ENCODE assay signal across 16 cellular contexts in the genomic region with DNA sequence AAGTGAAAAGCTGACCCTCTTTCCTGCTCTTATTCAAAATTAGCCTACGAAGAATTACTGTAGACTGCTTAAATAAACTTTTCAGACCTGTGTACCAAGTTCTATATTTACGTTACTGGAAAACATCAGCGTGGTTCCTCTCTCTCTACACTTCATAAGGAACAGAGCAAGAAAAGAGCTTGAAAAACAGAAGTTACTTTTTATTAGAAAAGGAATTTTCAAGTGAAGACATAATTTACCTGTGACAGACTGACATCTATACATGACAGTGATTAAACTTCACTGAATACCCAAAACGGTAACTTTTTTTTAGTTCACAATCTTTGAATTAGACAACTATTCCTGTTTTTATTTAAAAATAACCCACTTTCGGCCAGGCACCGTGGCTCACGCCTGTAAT. TPM values are rescaled to one million over a fixed set of nuclear protein-coding genes. Genes with fewer than 3 reads are reported as not detected.
DNase-seq lines count a peak whose midpoint lies in the region; ATAC-seq, FAIRE-seq and TF ChIP-seq lines count a peak whose summit lies in the region.
"Had no signal": no experiment of that assay in that cellular context is flagged by ENCODE, and none has a peak within 500 bp of the region (broad histone marks: within the 10 kb centered on the region; RNA-seq: fewer than 3 reads in every experiment).

No MANE protein-coding gene starts in this region.

- no peak for TF ChIP-seq POLR2A in A549 (IDR thresholded peaks at IDR 0.05; ENCODE audit: low read length)

- no peaks in the 10 kb centered on the region for H3K27me3 ChIP-seq in PC-9 (ENCODE audit: insufficient read depth, low read depth)
- no peaks in the 10 kb centered on the region for H3K27me3 ChIP-seq in fibroblast of lung (ENCODE audit: control insufficient read depth, insufficient read depth, low read length)
- H3K27me3 ChIP-seq in parathyroid adenoma (ENCODE audit: control insufficient read depth, insufficient read depth, low read length), result no peaks in the 10 kb centered on the region

- H3K9ac ChIP-seq in fibroblast of lung (ENCODE audit: insufficient read depth, low read length) (peak overlapping the region; percentile 32), parathyroid adenoma (no peak overlapping the region)

- TF ChIP-seq RAD21 in A549 (conservative IDR thresholded peaks at IDR 0.05 in 1 of 2, IDR thresholded peaks at IDR 0.05 in 1 of 2), result no peak

- 28% methylated on average over 7 of the region's 7 CpGs for WGBS in A549 (ENCODE audit: missing lambda C conversion rate)

- DNase-seq in A549 (ENCODE audit: low read depth in 1 of 2, low spot score in 1 of 2) (no peak), PC-9 (no peak), fibroblast of lung (ENCODE audit: low read depth in 2 of 2) (no peak), NCI-H69 (lab: John Stamatoyannopoulos, UW) (no peak), NCI-H1694 treated with DMSO at 0.1 percent for 48 hours (lab: John Stamatoyannopoulos, UW) (no peak), OCI-M1 (lab: John Stamatoyannopoulos, UW) (no peak)
- no peak for DNase-seq in naive thymus-derived CD8-positive, alpha-beta T cell
- DNase-seq: caudate nucleus; foreskin fibroblast; GF-D8; MV-4-11; stimulated activated naive CD8-positive, alpha-beta T cell treated with anti-CD3 and anti-CD28 coated beads, Interleukin-15, amount 100 ng/mL, for 72 hours; T-helper 9 cell had no signal

- H3K79me2 ChIP-seq in PC-9 (ENCODE audit: low read depth) (peaks cover 75% of the 10 kb centered on the region), fibroblast of lung (ENCODE audit: control insufficient read depth, insufficient read depth, low read length) (peaks cover 75% of the 10 kb centered on the region), parathyroid adenoma (peaks cover 4% of the 10 kb centered on the region)

- H3K27ac ChIP-seq in A549 (peak overlapping the region; percentile 72 to 100; a peak in 5 of 6 replicates), PC-9 (no peak overlapping the region), fibroblast of lung (ENCODE audit: insufficient read depth, low read length) (peak overlapping the region; percentile 82), parathyroid adenoma (no peak overlapping the region)

- FAIRE-seq in A549 (lab: Jason Lieb, UNC), result no peak

- peaks cover 17% of the 10 kb centered on the region for H3F3A ChIP-seq in PC-9 (ENCODE audit: insufficient read depth, low read depth)

- no peak for TF ChIP-seq CTCF in A549 (IDR thresholded peaks at IDR 0.05)
- TF ChIP-seq CTCF in PC-9 (conservative IDR thresholded peaks at IDR 0.05), result no peak
- TF ChIP-seq CTCF in fibroblast of lung (conservative IDR thresholded peaks at IDR 0.05 in 1 of 2, IDR thresholded peaks at IDR 0.05 in 1 of 2; ENCODE audit: low read depth in 1 of 2, low read length in 2 of 2), result no peak
- TF ChIP-seq CTCF in parathyroid adenoma (IDR thresholded peaks at IDR 0.05), result no peak

- peaks cover 20 to 51% (median 34%) of the 10 kb centered on the region in 5 donors for H3K27me3 Mint-ChIP-seq in naive thymus-derived CD8-positive, alpha-beta T cell

- H4K20me1 ChIP-seq in PC-9 (ENCODE audit: insufficient read depth) (peaks cover 9% of the 10 kb centered on the region; the same call in 1 of the 2 replicates), fibroblast of lung (ENCODE audit: control insufficient read depth, extremely low read depth, insufficient read depth, low read length) (no peaks in the 10 kb centered on the region)

- H3K4me1 ChIP-seq in A549, result peaks cover 36% of the 10 kb centered on the region
- peaks cover 38% of the 10 kb centered on the region for H3K4me1 ChIP-seq in PC-9 (replicated peaks; ENCODE audit: insufficient read depth)
- peaks cover 4% of the 10 kb centered on the region for H3K4me1 ChIP-seq in fibroblast of lung (ENCODE audit: control insufficient read depth, extremely low read depth, insufficient read depth, low read length)
- H3K4me1 ChIP-seq in parathyroid adenoma, result peaks cover 3% of the 10 kb centered on the region

- H3K36me3 ChIP-seq in PC-9 (ENCODE audit: low read depth) (0 out of 2 replicates have a peak, but pooled peaks cover 3% of the 10 kb centered on the region), fibroblast of lung (ENCODE audit: control insufficient read depth, insufficient read depth, low read length) (no peaks in the 10 kb centered on the region), parathyroid adenoma (ENCODE audit: control insufficient read depth, insufficient read depth, low read length) (no peaks in the 10 kb centered on the region)

- no peak for ATAC-seq in A549
- no peak for ATAC-seq in naive thymus-derived CD8-positive, alpha-beta T cell
- ATAC-seq: stimulated activated naive CD8-positive, alpha-beta T cell treated with anti-CD3 and anti-CD28 coated beads, Interleukin-15, amount 100 ng/mL, for 72 hours had no signal

- H3K4me3 ChIP-seq in A549, result peak overlapping the region; percentile 93
- peak overlapping the region; percentile 92; the same call in 1 of the 2 replicates for H3K4me3 ChIP-seq in PC-9
- peak overlapping the region; percentile 64 to 99 (median 89) for H3K4me3 ChIP-seq in fibroblast of lung (replicated peaks in 1 of 4; ENCODE audit: control extremely low read depth in 1 of 4, insufficient read depth in 1 of 4, low read depth in 3 of 4, low read length in 4 of 4)
- no peak overlapping the region for H3K4me3 ChIP-seq in parathyroid adenoma (ENCODE audit: low read depth, low read length)

- H3K4me3 Mint-ChIP-seq in naive thymus-derived CD8-positive, alpha-beta T cell, result no peak overlapping the region
- H3K4me3 Mint-ChIP-seq: memory B cell; stimulated activated naive CD8-positive, alpha-beta T cell treated with anti-CD3 and anti-CD28 coated beads, Interleukin-15, amount 100 ng/mL, for 72 hours had no signal

- POLR2A ChIA-PET in A549 (lab: Yijun Ruan, JAX) (no interaction called here), PC-9 (lab: Charles Lee; ENCODE audit: unreplicated experiment) (interaction anchor here (1.1 kb wide), 1 partner anchor 44 kb away, joined by 4 read pairs; no protein-coding TSS in a partner anchor)
- POLR2A ChIA-PET in naive thymus-derived CD8-positive, alpha-beta T cell (lab: Charles Lee), result interaction anchor here (0.6 kb wide), 2 partner anchors 41 to 413 kb away, joined by 3 read pairs; no protein-coding TSS in a partner anchor

- CTCF ChIA-PET in A549 (lab: Yijun Ruan, JAX) (interaction anchor here (0.7 to 2.5 kb wide), 2 partner anchors 122 to 127 kb away, joined by 3 to 14 read pairs; a partner anchor contains a TSS), PC-9 (lab: Charles Lee) (interaction anchor here (0.6 kb wide), 1 partner anchor 46 kb away, joined by 3 read pairs; no protein-coding TSS in a partner anchor)

- H3K9me3 Mint-ChIP-seq in naive thymus-derived CD8-positive, alpha-beta T cell, result peaks cover 0 to 2% (median 0%) of the 10 kb centered on the region in 9 donors
- H3K9me3 Mint-ChIP-seq: memory B cell; stimulated activated naive CD8-positive, alpha-beta T cell treated with anti-CD3 and anti-CD28 coated beads, Interleukin-15, amount 100 ng/mL, for 72 hours had no signal

- no peak for TF ChIP-seq EP300 in A549 (IDR thresholded peaks at IDR 0.05)

- H3K9me3 ChIP-seq in A549, result peaks cover 3% of the 10 kb centered on the region; the same call in 1 of the 3 replicates
- no peaks in the 10 kb centered on the region for H3K9me3 ChIP-seq in PC-9 (ENCODE audit: insufficient read depth, low read depth)
- no peaks in the 10 kb centered on the region for H3K9me3 ChIP-seq in fibroblast of lung (ENCODE audit: control insufficient read depth, insufficient read depth, low read depth, low read length)
- no peaks in the 10 kb centered on the region for H3K9me3 ChIP-seq in parathyroid adenoma (ENCODE audit: control insufficient read depth, low read length)

- H3K27ac Mint-ChIP-seq in naive thymus-derived CD8-positive, alpha-beta T cell, result no peak overlapping the region
- H3K27ac Mint-ChIP-seq: B cell; memory B cell; stimulated activated naive CD8-positive, alpha-beta T cell treated with anti-CD3 and anti-CD28 coated beads, Interleukin-15, amount 100 ng/mL, for 72 hours had no signal

- BruUV-seq in PC-9 (replicated peaks; lab: Mats Ljungman, UMichigan), result no TSS peak

- H3K4me1 Mint-ChIP-seq in naive thymus-derived CD8-positive, alpha-beta T cell, result peaks cover 8 to 20% (median 15%) of the 10 kb centered on the region in 4 donors

- H3K9me2 ChIP-seq in PC-9 (ENCODE audit: insufficient read depth), result no peaks in the 10 kb centered on the region

- no peaks in the 10 kb centered on the region for H3K36me3 Mint-ChIP-seq in naive thymus-derived CD8-positive, alpha-beta T cell
- H3K36me3 Mint-ChIP-seq: memory B cell had no signal

- no peak overlapping the region for H2AFZ ChIP-seq in PC-9
- no peak overlapping the region for H2AFZ ChIP-seq in fibroblast of lung (ENCODE audit: low read length)
- no peak overlapping the region for H2AFZ ChIP-seq in parathyroid adenoma

- H3K4me2 ChIP-seq in A549, result peak overlapping the region; percentile 84
- H3K4me2 ChIP-seq in PC-9, result peak overlapping the region; percentile 80
- peak overlapping the region; percentile 90 for H3K4me2 ChIP-seq in fibroblast of lung (ENCODE audit: extremely low read depth, insufficient read depth, low read length)
- peak overlapping the region; percentile 33 for H3K4me2 ChIP-seq in parathyroid adenoma (ENCODE audit: low read length)

- intact Hi-C loops in PC-9 (cut with micrococcal nuclease; ENCODE audit: unreplicated experiment), result loop anchor here (5.0 kb wide), 2 partner anchors 38 to 163 kb away; no protein-coding TSS in a partner anchor

TF ChIP-seq in A549, 52 proteins besides CTCF, POLR2A, EP300 and RAD21:
- TF ChIP-seq GATA3 (IDR thresholded peaks at IDR 0.05; ENCODE audit: borderline replicate concordance), result no peak
- TF ChIP-seq, protein P1, sequence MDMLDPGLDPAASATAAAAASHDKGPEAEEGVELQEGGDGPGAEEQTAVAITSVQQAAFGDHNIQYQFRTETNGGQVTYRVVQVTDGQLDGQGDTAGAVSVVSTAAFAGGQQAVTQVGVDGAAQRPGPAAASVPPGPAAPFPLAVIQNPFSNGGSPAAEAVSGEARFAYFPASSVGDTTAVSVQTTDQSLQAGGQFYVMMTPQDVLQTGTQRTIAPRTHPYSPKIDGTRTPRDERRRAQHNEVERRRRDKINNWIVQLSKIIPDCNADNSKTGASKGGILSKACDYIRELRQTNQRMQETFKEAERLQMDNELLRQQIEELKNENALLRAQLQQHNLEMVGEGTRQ (IDR thresholded peaks at IDR 0.05), result no peak

RNA-seq across cellular contexts. Expression of a gene that starts 2.7 kb away (rescaled TPM):
- 124 and 142 TPM in 2 replicates for polyA plus RNA-seq in A549 (2011; rRNA removed)
- polyA plus RNA-seq in A549 (2012; cell fraction: cytosol; rRNA removed), result 32.6 and 33.0 TPM in 2 replicates
- polyA plus RNA-seq in A549 (2012; cell fraction: nucleus; rRNA removed), result 19.3 and 23.0 TPM in 2 replicates
- polyA plus RNA-seq in A549 (2017; fragmentation: RNase III; extraction: RNeasy Plus Mini Kit Qiagen cat#74134 plus additional on column Dnase treatment), result 155 to 172 TPM (median 167 TPM) in 3 replicates
- 97.3 and 100 TPM in 2 replicates for polyA minus RNA-seq in A549 (2011; rRNA and poly(A)+ RNA removed)
- 118 and 167 TPM in 2 replicates for total RNA-seq in PC-9 (2021)
- total RNA-seq in fibroblast of lung, result 85.0 and 93.7 TPM in 2 replicates
- 153 and 210 TPM in 2 replicates for polyA plus RNA-seq in fibroblast of lung
- 103 and 145 TPM in 2 replicates for polyA plus RNA-seq in fibroblast of lung (2012)
- 31.8 and 38.8 TPM in 2 replicates for polyA minus RNA-seq in fibroblast of lung (ENCODE audit: low replicate concordance)
- total RNA-seq in naive thymus-derived CD8-positive, alpha-beta T cell, result under 1 TPM; 0.27 to 0.29 TPM
- under 1 TPM in 1 of 3 donors, not detected in 2; 0.07 TPM for polyA plus RNA-seq in naive thymus-derived CD8-positive, alpha-beta T cell

Comparison
In these comparisons a context has a peak if more than half of its experiments do, and no peak if none do; other contexts are left out.
1. H3K27ac ChIP-seq: peak in A549 (2 of 2) and fibroblast of lung (single experiment); none in PC-9 (single experiment) and parathyroid adenoma (single experiment).
2. H3K4me2 ChIP-seq: peak in every context shown above with its lines; median percentile 90 in fibroblast of lung; 84 in A549; 80 in PC-9; 33 in parathyroid adenoma.
3. RNA of a gene that starts 2.7 kb away (total RNA-seq): 118 to 167 TPM in PC-9 and 85.0 to 93.7 TPM in fibroblast of lung; 0.27 to 0.29 TPM in naive thymus-derived CD8-positive, alpha-beta T cell; every median in the first group is over 10 times any median in the second.